In the genomic region with DNA sequence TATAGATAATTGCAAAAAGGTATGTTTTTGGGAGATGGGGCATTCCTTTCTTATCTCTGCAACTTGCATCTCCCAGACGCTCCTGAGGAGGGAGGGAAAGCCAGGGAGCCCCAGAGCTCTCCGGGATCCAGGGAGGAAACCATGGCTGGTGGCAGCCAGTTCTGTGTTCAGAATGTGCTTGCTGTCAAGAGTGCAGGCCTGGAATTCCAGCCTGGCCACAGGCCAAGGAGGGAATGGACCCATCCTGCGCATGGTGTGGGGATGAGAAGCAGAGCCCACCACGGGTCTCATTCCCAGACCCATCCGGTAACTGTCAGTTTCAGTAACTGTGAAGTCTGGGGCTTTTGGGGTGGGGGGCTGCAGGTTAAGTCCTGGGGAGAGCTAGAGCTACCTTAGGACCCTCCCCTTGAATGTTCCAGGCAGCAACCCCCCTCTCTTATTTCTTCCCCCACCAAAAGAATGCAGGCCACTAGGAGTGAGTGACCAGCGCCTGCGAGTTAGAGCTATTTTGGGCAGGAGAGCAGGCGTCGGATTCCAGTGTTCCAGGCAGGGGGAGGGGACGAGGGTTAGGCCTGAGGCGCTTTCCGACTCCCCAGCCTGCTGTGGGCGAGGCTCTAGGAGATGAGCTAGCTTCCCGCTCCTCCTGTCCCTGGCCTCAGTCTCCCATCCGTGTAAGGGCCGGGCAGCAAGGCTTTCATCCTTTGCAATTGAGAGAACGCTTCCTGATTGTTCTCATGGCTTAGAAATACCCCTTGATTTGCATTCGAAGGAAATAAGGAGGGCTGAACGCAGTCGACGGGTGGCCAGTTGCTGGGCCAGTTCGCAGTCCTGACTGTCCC, we compare ENCODE assay signal across 8 cellular contexts. TPM values are rescaled to one million over a fixed set of nuclear protein-coding genes. Genes with fewer than 3 reads are reported as not detected.
DNase-seq lines count a peak whose midpoint lies in the region; ATAC-seq and TF ChIP-seq lines count a peak whose summit lies in the region.

No MANE protein-coding gene starts in this region.

- TF ChIP-seq POLR2A in adrenal gland (IDR thresholded peaks at IDR 0.05) (no peak), ovary (IDR thresholded peaks at IDR 0.05) (no peak)

- H3K4me1 ChIP-seq in adrenal gland (replicated peaks in 1 of 2) (peaks cover 40% of the 10 kb centered on the region in 2 donors), ovary (ENCODE audit: insufficient read depth) (peaks cover 18% of the 10 kb centered on the region)

- H3K9me3 ChIP-seq in adrenal gland (replicated peaks in 1 of 3) = no peaks in the 10 kb centered on the region
- H3K9me3 ChIP-seq in ovary = no peaks in the 10 kb centered on the region

- no peak for TF ChIP-seq CTCF in adrenal gland (IDR thresholded peaks at IDR 0.05)
- TF ChIP-seq CTCF in ovary (IDR thresholded peaks at IDR 0.05) = no peak

- intact Hi-C loops in adrenal gland (cut with DNase I) (no loop called here), cardiac septum (cut with DNase I) (no loop called here), ovary (cut with DNase I) (loop anchor here in 1 of 4 donors (10.0 kb wide), 1 partner anchor 54 kb away; a partner anchor contains a TSS)

- TF ChIP-seq EP300 in ovary (IDR thresholded peaks at IDR 0.05) = no peak

- ATAC-seq in HG02623 (IDR thresholded peaks at IDR 0.05; ENCODE audit: unreplicated experiment) (no peak), HG03196 (IDR thresholded peaks at IDR 0.05; ENCODE audit: unreplicated experiment) (no peak)

- peak; percentile 53 for DNase-seq in SHP77 (lab: John Stamatoyannopoulos, UW)
- DNase-seq in SHP77 treated with DMSO at 0.1 percent for 48 hours (lab: John Stamatoyannopoulos, UW) = no peak
- peak; percentile 80 for DNase-seq in LHCN-M2 (ENCODE audit: low read depth)
- peak; percentile 79 to 91 (median 85) for DNase-seq in adrenal gland
- DNase-seq in cardiac septum (ENCODE audit: low spot score) = peak; percentile 89
- DNase-seq in ovary = peak; percentile 78 to 81 (median 79)

- peak overlapping the region; percentile 84 to 99 (median 97) for H3K27ac ChIP-seq in adrenal gland
- H3K27ac ChIP-seq in ovary = peak overlapping the region; percentile 78 to 98

- 10 to 26% (median 11%) methylated on average over 5 to 22 of the region's 22 CpGs for WGBS in adrenal gland, 4 donors
- 1 to 3% (median 2%) methylated on average over 22 of the region's 22 CpGs for WGBS in ovary, 3 donors

- H3K27me3 ChIP-seq in adrenal gland (no peaks in the 10 kb centered on the region), ovary (no peaks in the 10 kb centered on the region)

- H3K4me3 ChIP-seq in adrenal gland (peak overlapping the region in 1 of 4 donors; percentile 77), ovary (peak overlapping the region; percentile 59)

- no peaks in the 10 kb centered on the region for H3K36me3 ChIP-seq in adrenal gland (replicated peaks in 1 of 2)
- no peaks in the 10 kb centered on the region for H3K36me3 ChIP-seq in ovary

RNA-seq across cellular contexts. Expression of a gene that starts 0.8 kb away (rescaled TPM):
- 60.9 and 90.8 TPM in 2 replicates for total RNA-seq in LHCN-M2 (2014; rRNA removed)
- 32.6 TPM for polyA plus RNA-seq in LHCN-M2 (2012)
- 100 to 1,000 TPM in 2 of 8 donors, 10 to 100 TPM in 6; 54.4 to 173 (median 84.5) TPM for total RNA-seq in adrenal gland
- polyA plus RNA-seq in adrenal gland = 10 to 100 TPM in 1 of 3 donors, 1 to 10 TPM in 2; 9.1 to 41.4 (median 9.1) TPM
- total RNA-seq in cardiac septum = 130 TPM
- 10 to 100 TPM; 22.1 to 90.7 (median 61.8) TPM for total RNA-seq in ovary
- 10 to 100 TPM; 35.5 to 43.1 TPM for polyA plus RNA-seq in ovary

RNA-seq across cellular contexts. Expression of a gene that starts 40.1 kb away (rescaled TPM):
- total RNA-seq in LHCN-M2 (2014; rRNA removed) (3.4 and 7.2 TPM in 2 replicates), adrenal gland (10 to 100 TPM; 11.6 to 58.6 (median 20.0) TPM), cardiac septum (21.9 TPM), ovary (10 to 100 TPM in 5 of 7 donors, 1 to 10 TPM in 2; 4.8 to 23.0 (median 17.2) TPM)
- polyA plus RNA-seq in LHCN-M2 (2012) = 8.7 TPM
- polyA plus RNA-seq in adrenal gland (1 to 10 TPM; 8.8 to 9.9 (median 9.2) TPM), ovary (10 to 100 TPM; 11.9 to 16.7 TPM)

RNA-seq across cellular contexts. Expression of a gene that starts 47.0 kb away (rescaled TPM):
- total RNA-seq in LHCN-M2 (2014; rRNA removed) (0.11 and 0.71 TPM in 2 replicates), adrenal gland (10 to 100 TPM in 7 of 8 donors, 1 to 10 TPM in 1; 5.6 to 33.0 (median 19.9) TPM), cardiac septum (20.1 TPM), ovary (10 to 100 TPM in 3 of 7 donors, 1 to 10 TPM in 4; 6.4 to 15.0 (median 9.9) TPM)
- 0.80 TPM for polyA plus RNA-seq in LHCN-M2 (2012)
- polyA plus RNA-seq in adrenal gland (10 to 100 TPM; 18.9 to 55.8 (median 22.9) TPM), ovary (10 to 100 TPM; 12.1 to 23.7 TPM)

RNA-seq across cellular contexts. Expression of a gene that starts 57.0 kb away (rescaled TPM):
- 43.2 and 50.1 TPM in 2 replicates for total RNA-seq in LHCN-M2 (2014; rRNA removed)
- polyA plus RNA-seq in LHCN-M2 (2012) = 74.3 TPM
- total RNA-seq in adrenal gland = 10 to 100 TPM; 31.7 to 83.3 (median 46.0) TPM
- 100 to 1,000 TPM in 1 of 3 donors, 10 to 100 TPM in 2; 26.9 to 116 (median 33.7) TPM for polyA plus RNA-seq in adrenal gland
- 26.5 TPM for total RNA-seq in cardiac septum
- total RNA-seq in ovary = 10 to 100 TPM; 22.4 to 46.6 (median 28.3) TPM
- polyA plus RNA-seq in ovary = 10 to 100 TPM; 31.2 to 63.0 TPM

RNA-seq across cellular contexts. Expression of a gene that starts 57.5 kb away (rescaled TPM):
- 706 and 885 TPM in 2 replicates for total RNA-seq in LHCN-M2 (2014; rRNA removed)
- polyA plus RNA-seq in LHCN-M2 (2012) = 747 TPM
- total RNA-seq in adrenal gland = 100 to 1,000 TPM; 357 to 913 (median 482) TPM
- polyA plus RNA-seq in adrenal gland = 100 to 1,000 TPM; 185 to 796 (median 189) TPM
- total RNA-seq in cardiac septum = 340 TPM
- 100 to 1,000 TPM; 293 to 563 (median 439) TPM for total RNA-seq in ovary
- polyA plus RNA-seq in ovary = 100 to 1,000 TPM; 297 to 878 TPM
